In the genomic region with DNA sequence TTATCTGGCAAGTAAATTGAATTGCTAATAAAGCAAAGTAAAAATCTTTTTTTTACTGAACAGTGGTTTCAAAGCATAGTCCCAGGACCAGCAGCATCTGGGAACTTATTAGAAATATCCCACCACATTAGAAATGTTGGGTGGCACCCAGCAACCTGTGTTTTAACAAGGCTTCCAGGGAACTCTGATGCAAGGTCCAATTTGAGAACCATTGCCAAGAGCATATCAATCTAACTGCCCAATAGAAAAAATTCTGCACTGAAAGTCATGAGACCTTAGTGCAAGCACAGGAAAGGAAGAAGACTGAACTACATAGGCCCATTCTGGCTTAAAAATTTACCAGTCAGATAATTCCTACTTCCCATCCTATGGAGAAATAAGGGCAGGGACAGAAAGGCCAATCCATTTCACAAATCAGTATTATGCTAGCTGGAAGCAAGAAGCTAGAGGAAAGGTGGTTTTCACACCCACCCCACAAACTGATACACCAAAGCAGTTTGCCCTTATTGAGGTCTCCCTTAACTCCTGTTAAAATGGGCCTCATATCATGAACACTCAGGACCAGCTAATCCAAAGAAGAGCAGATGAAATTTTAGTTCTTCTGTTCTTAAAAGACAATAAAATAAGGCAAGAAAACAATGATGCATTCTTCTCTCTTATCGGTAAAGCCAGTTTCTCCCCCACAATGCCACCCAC, we compare ENCODE assay signal across 32 cellular contexts. TPM values are rescaled to one million over a fixed set of nuclear protein-coding genes. Genes with fewer than 3 reads are reported as not detected.
"Had no signal": no experiment of that assay in that cellular context is flagged by ENCODE, and none has a peak within 500 bp of the region (broad histone marks: within the 10 kb centered on the region; RNA-seq: fewer than 3 reads in every experiment).

No MANE protein-coding gene starts in this region.

- H3K36me3 ChIP-seq: breast epithelium, MG63 had no signal

- H3K27ac ChIP-seq: breast epithelium, PC-9, VCaP had no signal

- H3K27me3 ChIP-seq: breast epithelium, MG63 had no signal

- DNase-seq: activated B cell treated with CpG ODN at 0.5 μM for 24 hours; activated CD4-positive, alpha-beta memory T cell treated with anti-CD3 and anti-CD28 coated beads, Interleukin-2, amount 10 ng/mL, durations not matched to agents 7 days and 5 days; activated CD4-positive, alpha-beta T cell treated with anti-CD3 and anti-CD28 coated beads for 1 hour; activated CD4-positive, alpha-beta T cell treated with anti-CD3 and anti-CD28 coated beads for 48 hours; activated CD8-positive, alpha-beta memory T cell treated with anti-CD3 and anti-CD28 coated beads for 24 hours; activated CD8-positive, alpha-beta memory T cell treated with anti-CD3 and anti-CD28 coated beads, Interleukin-2, amount 10 ng/mL, durations not matched to agents 7 days and 5 days; activated CD8-positive, alpha-beta memory T cell treated with anti-CD3 and anti-CD28 coated beads, Interleukin-2, amount 50 U/mL, for 48 hours; activated effector memory CD4-positive, alpha-beta T cell treated with Interleukin-2 at 50 U/mL for 16 hours; activated naive CD4-positive, alpha-beta T cell treated with anti-CD3 and anti-CD28 coated beads, Interleukin-2, amount 10 ng/mL, durations not matched to agents 7 days and 5 days; activated naive CD8-positive, alpha-beta T cell treated with anti-CD3 and anti-CD28 coated beads, Interleukin-2, amount 50 U/mL, for 24 hours; activated T-cell treated with anti-CD3 and anti-CD28 coated beads, Interleukin-2, amount 50 U/mL, for 48 hours; aorta; Kasumi-1; KG1; MG63; NCI-H1048; NCI-H1105 treated with DMSO at 0.1 percent for 48 hours; NCI-H1436; NCI-H1694; NCI-H1930; NCI-H2081 treated with DMSO at 0.1 percent for 48 hours; NCI-H510A; NCI-H748 treated with DMSO at 0.1 percent for 48 hours; NK-92 treated with Interleukin-12 subunit alpha and Interleukin-12 subunit beta, amount 100 ng/mL, for 24 hours; PC-9; Right ventricle myocardium superior; SW 1271; T-helper 1 cell; T-helper 2 cell; T-helper 9 cell had no signal

- H3K4me3 ChIP-seq: breast epithelium, MG63, PC-9 had no signal

- H2AFZ ChIP-seq: PC-9 had no signal

- H3K4me1 ChIP-seq: breast epithelium had no signal

- ATAC-seq: activated CD8-positive, alpha-beta memory T cell treated with anti-CD3 and anti-CD28 coated beads, Interleukin-2, amount 10 ng/mL, durations not matched to agents 7 days and 5 days; activated naive CD8-positive, alpha-beta T cell treated with anti-CD3 and anti-CD28 coated beads, Interleukin-2, amount 50 U/mL, for 24 hours had no signal

- H3K4me2 ChIP-seq: PC-9 had no signal

- H3K9me3 ChIP-seq: breast epithelium, MG63 had no signal

RNA-seq across cellular contexts. Expression of gene C1orf105, which starts 17.5 kb away (rescaled TPM):
- total RNA-seq: activated B cell treated with CpG ODN at 0.5 μM for 24 hours; activated CD4-positive, alpha-beta memory T cell treated with anti-CD3 and anti-CD28 coated beads, Interleukin-2, amount 10 ng/mL, durations not matched to agents 7 days and 5 days; activated CD8-positive, alpha-beta memory T cell treated with anti-CD3 and anti-CD28 coated beads, Interleukin-2, amount 10 ng/mL, durations not matched to agents 7 days and 5 days; aorta; breast epithelium; PC-9 had no signal
- polyA plus RNA-seq: aorta had no signal
